Comparison of ENCODE assay signal across 1 cellular context in the genomic region with DNA sequence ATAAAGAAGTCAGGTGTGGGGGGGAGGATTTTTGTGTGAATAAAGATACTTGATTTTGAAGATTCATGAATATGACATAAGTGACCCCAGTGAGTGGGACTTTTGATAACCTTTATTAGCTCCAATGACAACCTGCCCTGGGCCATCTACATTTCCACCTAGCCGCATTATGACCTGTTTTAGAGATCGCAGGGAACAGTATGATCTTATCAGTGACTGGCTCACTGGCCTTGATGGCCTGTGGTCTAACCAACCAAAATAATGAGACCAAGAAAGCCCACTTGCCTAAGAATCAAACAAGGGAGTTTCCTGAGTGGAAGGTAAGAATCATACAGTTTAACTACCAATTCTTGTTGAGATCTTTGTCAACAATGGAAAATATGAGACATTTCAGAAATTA.
TF ChIP-seq lines count a peak whose summit lies in the region.

No MANE protein-coding gene starts in this region.

TF ChIP-seq in HepG2, 621 proteins besides CTCF, POLR2A, EP300 and RAD21:
- no peak for TF ChIP-seq CEBPB (IDR thresholded peaks at IDR 0.05; ENCODE audit: borderline replicate concordance, low read depth, low read length)
- TF ChIP-seq TCF7 (IDR thresholded peaks at IDR 0.05; ENCODE audit: low read depth): no peak
- no peak for TF ChIP-seq ZNF382 (CRISPR knock-in tag; IDR thresholded peaks at IDR 0.05; ENCODE audit: borderline replicate concordance)
- TF ChIP-seq, protein P1, sequence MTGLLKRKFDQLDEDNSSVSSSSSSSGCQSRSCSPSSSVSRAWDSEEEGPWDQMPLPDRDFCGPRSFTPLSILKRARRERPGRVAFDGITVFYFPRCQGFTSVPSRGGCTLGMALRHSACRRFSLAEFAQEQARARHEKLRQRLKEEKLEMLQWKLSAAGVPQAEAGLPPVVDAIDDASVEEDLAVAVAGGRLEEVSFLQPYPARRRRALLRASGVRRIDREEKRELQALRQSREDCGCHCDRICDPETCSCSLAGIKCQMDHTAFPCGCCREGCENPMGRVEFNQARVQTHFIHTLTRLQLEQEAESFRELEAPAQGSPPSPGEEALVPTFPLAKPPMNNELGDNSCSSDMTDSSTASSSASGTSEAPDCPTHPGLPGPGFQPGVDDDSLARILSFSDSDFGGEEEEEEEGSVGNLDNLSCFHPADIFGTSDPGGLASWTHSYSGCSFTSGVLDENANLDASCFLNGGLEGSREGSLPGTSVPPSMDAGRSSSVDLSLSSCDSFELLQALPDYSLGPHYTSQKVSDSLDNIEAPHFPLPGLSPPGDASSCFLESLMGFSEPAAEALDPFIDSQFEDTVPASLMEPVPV (CRISPR knock-in tag; IDR thresholded peaks at IDR 0.05): no peak
- TF ChIP-seq XRCC5 (optimal IDR thresholded peaks at IDR 0.05; ENCODE audit: low read length): no peak
- TF ChIP-seq HOXA9 (CRISPR knock-in tag; IDR thresholded peaks at IDR 0.05; ENCODE audit: borderline replicate concordance): no peak
- TF ChIP-seq HOXA3 (CRISPR knock-in tag; IDR thresholded peaks at IDR 0.05): no peak
- TF ChIP-seq SMAD3 (CRISPR knock-in tag; IDR thresholded peaks at IDR 0.05): no peak
- no peak for TF ChIP-seq ZNF138 (CRISPR knock-in tag; IDR thresholded peaks at IDR 0.05; ENCODE audit: low read depth)
- no peak for TF ChIP-seq HHEX (CRISPR knock-in tag; IDR thresholded peaks at IDR 0.05)
- TF ChIP-seq ZNF234 (CRISPR knock-in tag; conservative IDR thresholded peaks at IDR 0.05): no peak
- TF ChIP-seq ZNF574 (CRISPR knock-in tag; IDR thresholded peaks at IDR 0.05): no peak
